ENCODE assay signal across 9 cellular contexts in the genomic region with DNA sequence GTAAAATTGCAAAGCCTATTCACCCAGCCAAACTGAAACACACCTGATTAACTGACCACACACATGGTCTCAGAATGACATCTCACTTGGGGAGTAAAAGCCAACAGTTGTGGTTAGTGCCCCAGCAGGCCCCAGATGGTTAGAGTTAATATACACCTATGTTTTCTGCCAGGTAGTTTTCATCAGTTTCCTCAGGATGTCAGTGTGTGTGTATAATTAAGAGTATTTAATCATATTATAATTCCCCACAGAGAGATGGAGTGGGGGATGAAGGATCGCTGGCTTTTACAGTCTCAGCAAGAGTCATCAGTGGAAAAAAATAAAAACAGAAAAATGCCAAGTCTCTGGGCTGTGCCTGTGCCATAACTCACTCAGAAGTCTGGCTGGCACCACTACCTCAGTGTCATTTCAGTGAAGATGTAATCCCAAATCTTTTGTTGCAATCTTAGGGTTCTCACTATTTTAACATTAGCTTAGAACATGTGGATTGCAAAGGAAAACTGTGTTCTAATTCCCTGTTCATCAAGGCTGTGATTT.
DNase-seq lines count a peak whose midpoint lies in the region; ATAC-seq and TF ChIP-seq lines count a peak whose summit lies in the region.
"Had no signal": no experiment of that assay in that cellular context is flagged by ENCODE, and none has a peak within 500 bp of the region (broad histone marks: within the 10 kb centered on the region; RNA-seq: fewer than 3 reads in every experiment).

No MANE protein-coding gene starts in this region.

- TF ChIP-seq CTCF in colonic mucosa (IDR thresholded peaks at IDR 0.05) (no peak), upper lobe of left lung (IDR thresholded peaks at IDR 0.05) (no peak)

- no peaks in the 10 kb centered on the region for H3K27me3 ChIP-seq in colonic mucosa
- H3K27me3 ChIP-seq in upper lobe of left lung, result no peaks in the 10 kb centered on the region

- DNase-seq in activated T-cell treated with anti-CD3 and anti-CD28 coated beads, Interleukin-2, amount 50 U/mL, for 72 hours, result no peak
- DNase-seq in activated T-cell treated with anti-CD3 and anti-CD28 coated beads, Interleukin-2, amount 50 U/mL, for 24 hours, result no peak
- DNase-seq in colonic mucosa (no peak), upper lobe of left lung (no peak), islet precursor cell (no peak)
- no peak for DNase-seq in central memory CD4-positive, alpha-beta T cell
- DNase-seq: NCI-H524 had no signal

- H3K4me1 Mint-ChIP-seq in activated T-cell treated with anti-CD3 and anti-CD28 coated beads, Interleukin-2, amount 50 U/mL, for 72 hours (ENCODE audit: low read depth), result peaks cover 57% of the 10 kb centered on the region
- H3K4me1 Mint-ChIP-seq in activated T-cell treated with anti-CD3 and anti-CD28 coated beads, Interleukin-2, amount 50 U/mL, for 24 hours (ENCODE audit: low read depth), result peaks cover 54% of the 10 kb centered on the region

- H3K9ac ChIP-seq in colonic mucosa (ENCODE audit: low read depth in 2 of 2, low read length in 2 of 2), result no peak overlapping the region

- H3K9me3 ChIP-seq in colonic mucosa (no peaks in the 10 kb centered on the region), upper lobe of left lung (no peaks in the 10 kb centered on the region)

- ATAC-seq in activated T-cell treated with anti-CD3 and anti-CD28 coated beads, Interleukin-2, amount 50 U/mL, for 72 hours (replicated peaks in 1 of 2), result peak; percentile 64 to 71
- ATAC-seq in HG03108 (IDR thresholded peaks at IDR 0.05; ENCODE audit: unreplicated experiment) (peak; percentile 78), upper lobe of left lung (ENCODE audit: low FRiP score in 2 of 2) (no peak), GM19328 (IDR thresholded peaks at IDR 0.05; ENCODE audit: unreplicated experiment) (no peak)

- H3K9me3 Mint-ChIP-seq in activated T-cell treated with anti-CD3 and anti-CD28 coated beads, Interleukin-2, amount 50 U/mL, for 72 hours, result no peaks in the 10 kb centered on the region
- H3K9me3 Mint-ChIP-seq in activated T-cell treated with anti-CD3 and anti-CD28 coated beads, Interleukin-2, amount 50 U/mL, for 24 hours, result no peaks in the 10 kb centered on the region

- H3K4me3 Mint-ChIP-seq in activated T-cell treated with anti-CD3 and anti-CD28 coated beads, Interleukin-2, amount 50 U/mL, for 72 hours, result peak overlapping the region in 1 of 2 donors; percentile 43
- no peak overlapping the region for H3K4me3 Mint-ChIP-seq in activated T-cell treated with anti-CD3 and anti-CD28 coated beads, Interleukin-2, amount 50 U/mL, for 24 hours

- H3K27ac ChIP-seq in colonic mucosa, result peak overlapping the region; percentile 62
- peak overlapping the region; percentile 30 to 80 (median 66) for H3K27ac ChIP-seq in upper lobe of left lung

- H3K27ac Mint-ChIP-seq in activated T-cell treated with anti-CD3 and anti-CD28 coated beads, Interleukin-2, amount 50 U/mL, for 72 hours, result peak overlapping the region; percentile 3
- no peak overlapping the region for H3K27ac Mint-ChIP-seq in activated T-cell treated with anti-CD3 and anti-CD28 coated beads, Interleukin-2, amount 50 U/mL, for 24 hours

- no peaks in the 10 kb centered on the region for H3K36me3 Mint-ChIP-seq in activated T-cell treated with anti-CD3 and anti-CD28 coated beads, Interleukin-2, amount 50 U/mL, for 72 hours (ENCODE audit: insufficient read depth in 2 of 2)
- no peaks in the 10 kb centered on the region for H3K36me3 Mint-ChIP-seq in activated T-cell treated with anti-CD3 and anti-CD28 coated beads, Interleukin-2, amount 50 U/mL, for 24 hours (ENCODE audit: low read depth)

- TF ChIP-seq POLR2A in upper lobe of left lung (IDR thresholded peaks at IDR 0.05), result no peak

- TF ChIP-seq EP300 in upper lobe of left lung (IDR thresholded peaks at IDR 0.05), result no peak

- H3K27me3 Mint-ChIP-seq in activated T-cell treated with anti-CD3 and anti-CD28 coated beads, Interleukin-2, amount 50 U/mL, for 72 hours (ENCODE audit: low read depth), result no peaks in the 10 kb centered on the region
- H3K27me3 Mint-ChIP-seq in activated T-cell treated with anti-CD3 and anti-CD28 coated beads, Interleukin-2, amount 50 U/mL, for 24 hours, result no peaks in the 10 kb centered on the region

- WGBS in upper lobe of left lung, 2 donors, result 85 to 90% methylated on average over 1 of the region's 1 CpG

- H3K4me3 ChIP-seq in colonic mucosa, result no peak overlapping the region
- H3K4me3 ChIP-seq in upper lobe of left lung, result no peak overlapping the region

- intact Hi-C loops in colonic mucosa (cut with DNase I), result no loop called here

- no peaks in the 10 kb centered on the region for H3K4me1 ChIP-seq in colonic mucosa
- H3K4me1 ChIP-seq in upper lobe of left lung, result peaks cover 44 to 59% (median 49%) of the 10 kb centered on the region in 4 donors

- H3K36me3 ChIP-seq in colonic mucosa, result no peaks in the 10 kb centered on the region
- H3K36me3 ChIP-seq in upper lobe of left lung, result no peaks in the 10 kb centered on the region

Comparison
In these comparisons a context has a peak if more than half of its experiments do, and no peak if none do; other contexts are left out.
1. ATAC-seq: peak in activated T-cell treated with anti-CD3 and anti-CD28 coated beads, Interleukin-2, amount 50 U/mL, for 72 hours (2 of 2) and HG03108 (single experiment); none in upper lobe of left lung (0 of 2) and GM19328 (single experiment).